Comparison of ENCODE assay signal across 13 cellular contexts in the genomic region with DNA sequence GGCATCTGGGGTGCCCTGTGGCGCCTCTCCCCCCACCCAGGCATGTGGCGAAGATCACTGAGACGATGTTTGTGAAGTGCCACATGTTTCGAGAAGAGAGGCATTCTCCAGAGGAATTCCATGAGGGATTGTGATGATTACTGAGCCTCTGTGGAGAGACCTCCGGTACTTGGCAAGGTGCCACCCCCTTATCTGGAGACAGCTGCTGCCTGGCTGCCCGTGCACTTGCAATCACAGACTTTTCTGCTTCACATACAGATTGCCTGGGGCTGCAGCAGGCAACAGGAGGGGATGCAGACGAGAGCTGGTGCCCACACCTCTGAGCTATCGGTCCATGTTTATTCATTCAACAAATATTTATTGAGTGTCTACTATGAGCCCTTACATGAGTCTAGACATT.
A peak's percentile ranks its signal among the peaks of the same experiment; 100 is the strongest.
DNase-seq lines count a peak whose midpoint lies in the region; ATAC-seq and TF ChIP-seq lines count a peak whose summit lies in the region.
"Had no signal": no experiment of that assay in that cellular context is flagged by ENCODE, and none has a peak within 500 bp of the region (broad histone marks: within the 10 kb centered on the region; RNA-seq: fewer than 3 reads in every experiment).

No MANE protein-coding gene starts in this region.

- peaks cover 6% of the 10 kb centered on the region for H3K4me1 Mint-ChIP-seq in chondrocyte (ENCODE audit: low read depth)

- H3K9me3 Mint-ChIP-seq in chondrocyte (ENCODE audit: low read depth) = no peaks in the 10 kb centered on the region
- H3K9me3 Mint-ChIP-seq: activated naive CD8-positive, alpha-beta T cell treated with anti-CD3 and anti-CD28 coated beads, Interleukin-2, amount 50 U/mL, for 24 hours; natural killer cell treated with Interleukin-12 subunit alpha and Interleukin-12 subunit beta and Interleukin-15 and Interleukin-18, amount 100 ng/mL, for 72 hours had no signal

- no peak for ATAC-seq in HG03196 (IDR thresholded peaks at IDR 0.05; ENCODE audit: unreplicated experiment)
- ATAC-seq: activated naive CD8-positive, alpha-beta T cell treated with anti-CD3 and anti-CD28 coated beads, Interleukin-2, amount 50 U/mL, for 24 hours; gastrocnemius medialis; natural killer cell treated with Interleukin-12 subunit alpha and Interleukin-12 subunit beta and Interleukin-15 and Interleukin-18, amount 100 ng/mL, for 72 hours had no signal

- no peak for TF ChIP-seq POLR2A in erythroblast (IDR thresholded peaks at IDR 0.05; ENCODE audit: low read length)

- H3K27me3 Mint-ChIP-seq in chondrocyte (ENCODE audit: low read depth) = peaks cover 11% of the 10 kb centered on the region
- H3K27me3 Mint-ChIP-seq: activated naive CD8-positive, alpha-beta T cell treated with anti-CD3 and anti-CD28 coated beads, Interleukin-2, amount 50 U/mL, for 24 hours had no signal

- DNase-seq in A172 (ENCODE audit: low spot score) (peak; percentile 15), HS-27A (ENCODE audit: low read depth) (peak; percentile 19), NCI-H510A (lab: John Stamatoyannopoulos, UW) (peak; percentile 10), erythroblast (lab: John Stamatoyannopoulos, UW) (peak; percentile 1 to 6), chondrocyte (ENCODE audit: low spot score) (no peak), cerebellar nuclear complex (lab: John Stamatoyannopoulos, UW) (no peak)
- no peak for DNase-seq in stimulated activated naive CD4-positive, alpha-beta T cell treated with Interleukin-2 at 50 U/mL for 16 hours (lab: John Stamatoyannopoulos, UW)
- DNase-seq: activated naive CD8-positive, alpha-beta T cell treated with anti-CD3 and anti-CD28 coated beads, Interleukin-2, amount 50 U/mL, for 24 hours; gastrocnemius medialis; GF-D8; kidney glomerular epithelial cell had no signal

- H3K4me3 Mint-ChIP-seq in chondrocyte (ENCODE audit: unreplicated experiment) = no peak overlapping the region
- H3K4me3 Mint-ChIP-seq: activated naive CD8-positive, alpha-beta T cell treated with anti-CD3 and anti-CD28 coated beads, Interleukin-2, amount 50 U/mL, for 24 hours; natural killer cell treated with Interleukin-12 subunit alpha and Interleukin-12 subunit beta and Interleukin-15 and Interleukin-18, amount 100 ng/mL, for 72 hours had no signal

- H3K36me3 Mint-ChIP-seq in chondrocyte (ENCODE audit: low read depth) = no peaks in the 10 kb centered on the region
- H3K36me3 Mint-ChIP-seq: natural killer cell treated with Interleukin-12 subunit alpha and Interleukin-12 subunit beta and Interleukin-15 and Interleukin-18, amount 100 ng/mL, for 72 hours had no signal

- no peak for TF ChIP-seq CTCF in chondrocyte (IDR thresholded peaks at IDR 0.05)

- H3K27ac Mint-ChIP-seq in chondrocyte (ENCODE audit: unreplicated experiment) = no peak overlapping the region
- H3K27ac Mint-ChIP-seq: activated naive CD8-positive, alpha-beta T cell treated with anti-CD3 and anti-CD28 coated beads, Interleukin-2, amount 50 U/mL, for 24 hours; natural killer cell treated with Interleukin-12 subunit alpha and Interleukin-12 subunit beta and Interleukin-15 and Interleukin-18, amount 100 ng/mL, for 72 hours had no signal

Comparison
In these comparisons a context has a peak if more than half of its experiments do, and no peak if none do; other contexts are left out.
1. DNase-seq: peak in A172 (single experiment), HS-27A (single experiment), NCI-H510A (single experiment) and erythroblast (2 of 2); none in stimulated activated naive CD4-positive, alpha-beta T cell treated with Interleukin-2 at 50 U/mL for 16 hours (single experiment), chondrocyte (single experiment) and cerebellar nuclear complex (0 of 2).